ENCODE assay signal across 8 cellular contexts in the genomic region with DNA sequence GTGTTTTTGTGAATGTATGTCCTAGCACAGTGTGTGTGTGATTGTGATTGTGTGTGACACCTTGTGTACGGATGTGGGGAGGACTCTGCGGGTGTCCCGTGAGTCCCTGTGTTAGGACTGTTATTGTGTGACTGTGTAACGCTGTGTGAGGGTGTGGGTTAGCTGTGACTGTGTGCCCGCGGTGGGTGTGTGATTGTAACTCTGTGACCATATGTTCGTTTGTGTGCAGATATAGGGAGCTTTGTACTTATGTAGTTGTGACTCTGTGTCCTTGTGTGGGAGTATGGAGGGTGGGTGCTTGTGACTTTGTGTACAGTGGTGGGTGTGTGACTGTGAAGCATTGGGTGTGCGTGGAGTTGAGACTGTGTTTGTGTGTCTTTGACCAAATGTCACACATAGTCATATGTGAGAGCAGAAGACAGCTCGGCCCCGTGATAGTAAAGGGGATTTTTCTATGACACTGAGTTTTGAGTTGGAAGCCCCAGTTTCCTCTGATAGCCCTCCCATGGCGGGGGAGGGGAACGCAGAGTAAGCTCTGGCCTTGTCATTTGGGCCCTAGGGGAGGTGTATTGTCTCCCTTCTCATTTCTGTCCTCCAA. TPM values are rescaled to one million over a fixed set of nuclear protein-coding genes. Genes with fewer than 3 reads are reported as not detected.
A peak's percentile ranks its signal among the peaks of the same experiment; 100 is the strongest.
DNase-seq lines count a peak whose midpoint lies in the region; ATAC-seq and TF ChIP-seq lines count a peak whose summit lies in the region.

No MANE protein-coding gene starts in this region.

- peaks cover 0 to 70% (median 38%) of the 10 kb centered on the region in 11 donors for H3K9me3 ChIP-seq in heart right ventricle

- peak overlapping the region in 9 of 10 donors; percentile 89 to 95 (median 91) for H3K27ac ChIP-seq in heart right ventricle

- WGBS in heart right ventricle, 2 donors: 8 to 9% methylated on average over 12 of the region's 12 CpGs

- H3K36me3 ChIP-seq in heart right ventricle: peaks cover 0 to 47% (median 14%) of the 10 kb centered on the region in 9 donors

- no peaks in the 10 kb centered on the region for H3K27me3 ChIP-seq in heart right ventricle

- no peak for TF ChIP-seq CTCF in AG10803 (conservative IDR thresholded peaks at IDR 0.05; ENCODE audit: low read length)
- no peak for TF ChIP-seq CTCF in heart right ventricle (IDR thresholded peaks at IDR 0.05)

- peaks cover 0 to 28% (median 19%) of the 10 kb centered on the region in 9 donors for H3K4me1 ChIP-seq in heart right ventricle

- ATAC-seq in GM18870 (IDR thresholded peaks at IDR 0.05; ENCODE audit: unreplicated experiment) (peak; percentile 29), HG03520 (IDR thresholded peaks at IDR 0.05; ENCODE audit: unreplicated experiment) (peak; percentile 11), heart right ventricle (peak in 7 of 8 donors; percentile 2 to 49 (median 5))

- in situ Hi-C loops in G401 (cut with HindIII; ENCODE audit: low sequenced_read_pairs): no loop called here

- DNase-seq in AG10803 (ENCODE audit: low read depth) (no peak), activated T-cell treated with anti-CD3 and anti-CD28 coated beads for 4 hours (peak; percentile 7), heart right ventricle (no peak), skeletal muscle cell (ENCODE audit: low read depth) (no peak), NCI-H1048 (lab: John Stamatoyannopoulos, UW) (no peak), G401 (ENCODE audit: low spot score) (no peak)

- intact Hi-C loops in heart right ventricle (cut with DNase I): loop anchor here in 5 of 10 donors (2.0 to 10.0 kb wide), 4 partner anchors 40 to 146 kb away; partner anchors contain the start of genes ZNF566 (in 3 of the 5) and ZNF529 (in 2 of the 5)

- H3K4me3 ChIP-seq in AG10803 (ENCODE audit: low read length) (peak overlapping the region; percentile 78), heart right ventricle (peak overlapping the region; percentile 44 to 70 (median 64)), skeletal muscle cell (ENCODE audit: low read depth, low read length) (peak overlapping the region; percentile 67)

RNA-seq across cellular contexts. Expression of gene ZNF260, which starts 0.9 kb away (rescaled TPM):
- 10 to 100 TPM in 2 of 10 donors, 1 to 10 TPM in 8; 7.2 to 12.8 (median 8.7) TPM for total RNA-seq in heart right ventricle
- polyA plus RNA-seq in heart right ventricle: 1 to 10 TPM; 2.7 to 4.6 TPM
- total RNA-seq in G401 (2014; rRNA removed; shearing (Covaris generic)): 7.0 and 69.0 TPM in 2 replicates

RNA-seq across cellular contexts. Expression of gene ZNF566, which starts 39.7 kb away (rescaled TPM):
- total RNA-seq in heart right ventricle: 10 to 100 TPM in 7 of 10 donors, 1 to 10 TPM in 3; 8.1 to 15.0 (median 11.4) TPM
- 10 to 100 TPM in 1 of 2 donors, 1 to 10 TPM in 1; 2.6 to 10.5 TPM for polyA plus RNA-seq in heart right ventricle
- 14.1 and 15.8 TPM in 2 replicates for total RNA-seq in G401 (2014; rRNA removed; shearing (Covaris generic))

RNA-seq across cellular contexts. Expression of gene ZNF529, which starts 44.1 kb away (rescaled TPM):
- total RNA-seq in heart right ventricle: 10 to 100 TPM; 10.7 to 18.4 (median 15.4) TPM
- polyA plus RNA-seq in heart right ventricle: 10 to 100 TPM in 1 of 2 donors, 1 to 10 TPM in 1; 3.4 to 14.0 TPM
- 7.8 and 8.9 TPM in 2 replicates for total RNA-seq in G401 (2014; rRNA removed; shearing (Covaris generic))
